14 cellular contexts compared by ENCODE assay signal in the genomic region with DNA sequence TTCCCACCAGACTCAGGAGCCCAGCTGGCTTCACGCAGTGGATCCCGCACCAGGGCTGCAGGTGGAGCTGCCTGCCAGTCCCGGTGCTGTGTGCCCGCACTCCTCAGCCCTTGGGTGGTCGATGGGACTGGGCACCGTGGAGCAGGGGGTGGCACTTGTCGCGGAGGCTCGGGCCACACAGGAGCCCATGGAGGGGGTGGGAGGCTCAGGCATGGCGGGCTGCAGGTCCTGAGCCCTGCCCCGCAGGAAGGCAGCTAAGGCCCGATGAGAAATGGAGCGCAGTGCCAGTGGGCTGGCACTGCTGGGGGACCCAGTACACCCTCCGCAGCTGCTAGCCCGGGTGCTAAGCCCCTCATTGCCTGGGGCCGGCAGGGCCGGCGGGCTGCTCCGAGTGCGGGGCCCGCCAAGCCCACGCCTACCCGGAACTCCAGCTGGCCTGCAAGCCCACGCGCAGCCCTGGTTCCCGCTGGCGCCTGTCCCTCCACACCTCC. TPM values are rescaled to one million over a fixed set of nuclear protein-coding genes. Genes with fewer than 3 reads are reported as not detected.
"Had no signal": no experiment of that assay in that cellular context is flagged by ENCODE, and none has a peak within 500 bp of the region (broad histone marks: within the 10 kb centered on the region; RNA-seq: fewer than 3 reads in every experiment).

No MANE protein-coding gene starts in this region.

RNA-seq across cellular contexts. Expression of gene CXCL11, which starts 14.7 kb away (rescaled TPM):
- total RNA-seq: activated B cell treated with CpG ODN at 0.5 μM for 24 hours; activated CD4-positive, alpha-beta memory T cell treated with anti-CD3 and anti-CD28 coated beads for 36 hours; activated CD4-positive, alpha-beta T cell treated with anti-CD3 and anti-CD28 coated beads, Interleukin-2, amount 10 ng/mL, durations not matched to agents 7 days and 5 days; activated CD8-positive, alpha-beta T cell treated with anti-CD3 and anti-CD28 coated beads for 36 hours; activated CD8-positive, alpha-beta T cell treated with anti-CD3 and anti-CD28 coated beads, Interleukin-2, amount 10 ng/mL, durations not matched to agents 7 days and 5 days; T-cell; T-helper 17 cell had no signal

RNA-seq across cellular contexts. Expression of gene ART3, which starts 23.9 kb away (rescaled TPM):
- total RNA-seq: activated B cell treated with CpG ODN at 0.5 μM for 24 hours; activated CD4-positive, alpha-beta T cell treated with anti-CD3 and anti-CD28 coated beads for 36 hours; activated CD4-positive, alpha-beta T cell treated with anti-CD3 and anti-CD28 coated beads, Interleukin-2, amount 10 ng/mL, durations not matched to agents 24 days and 14 days; activated CD4-positive, alpha-beta T cell treated with anti-CD3 and anti-CD28 coated beads, Interleukin-2, amount 10 ng/mL, durations not matched to agents 7 days and 5 days; activated CD8-positive, alpha-beta memory T cell treated with anti-CD3 and anti-CD28 coated beads for 36 hours; activated CD8-positive, alpha-beta memory T cell treated with anti-CD3 and anti-CD28 coated beads, Interleukin-2, amount 10 ng/mL, durations not matched to agents 7 days and 5 days; activated CD8-positive, alpha-beta T cell treated with anti-CD3 and anti-CD28 coated beads for 36 hours; activated CD8-positive, alpha-beta T cell treated with anti-CD3 and anti-CD28 coated beads, Interleukin-2, amount 10 ng/mL, durations not matched to agents 7 days and 5 days; T-cell; T-helper 1 cell treated with Interleukin-12 subunit alpha and Interleukin-12 subunit beta and Interleukin-4 antibody, amounts not matched to agents 30 ng/mL and 1 ng/mL, for 36 hours; T-helper 17 cell had no signal

RNA-seq across cellular contexts. Expression of gene CXCL10, which starts 27.3 kb away (rescaled TPM):
- total RNA-seq: activated B cell treated with CpG ODN at 0.5 μM for 24 hours; activated CD8-positive, alpha-beta T cell treated with anti-CD3 and anti-CD28 coated beads, Interleukin-2, amount 10 ng/mL, durations not matched to agents 7 days and 5 days; T-cell; T-helper 17 cell; WTC11 had no signal

RNA-seq across cellular contexts. Expression of gene CXCL9, which starts 43.3 kb away (rescaled TPM):
- total RNA-seq: activated B cell treated with CpG ODN at 0.5 μM for 24 hours; activated CD4-positive, alpha-beta memory T cell treated with anti-CD3 and anti-CD28 coated beads, Interleukin-2, amount 10 ng/mL, durations not matched to agents 7 days and 5 days; activated CD8-positive, alpha-beta T cell treated with anti-CD3 and anti-CD28 coated beads, Interleukin-2, amount 10 ng/mL, durations not matched to agents 7 days and 5 days; T-cell; T-helper 17 cell had no signal
